In genomic region chr1:46717654-46718053, GRCh38 we compare ENCODE assay signal across 9 cellular contexts. TPM values are rescaled to one million over a fixed set of nuclear protein-coding genes. Genes with fewer than 3 reads are reported as not detected.
A peak's percentile ranks its signal among the peaks of the same experiment; 100 is the strongest.
DNase-seq lines count a peak whose midpoint lies in the region; ATAC-seq and TF ChIP-seq lines count a peak whose summit lies in the region.
"Had no signal": no experiment of that assay in that cellular context is flagged by ENCODE, and none has a peak within 500 bp of the region (broad histone marks: within the 10 kb centered on the region; RNA-seq: fewer than 3 reads in every experiment).

No MANE protein-coding gene starts in this region.

- TF ChIP-seq CTCF in fibroblast of mammary gland (conservative IDR thresholded peaks at IDR 0.05; ENCODE audit: control insufficient read depth, insufficient read depth, low read depth, low read length), result no peak

- H3K4me3 ChIP-seq in GM23248 (peak overlapping the region; percentile 87), SJSA1 (peak overlapping the region; percentile 97), fibroblast of mammary gland (ENCODE audit: control insufficient read depth, low read depth, low read length) (peak overlapping the region; percentile 71), skeletal muscle satellite cell (ENCODE audit: low read length) (peak overlapping the region; percentile 78)

- H3K27ac ChIP-seq in GM23248 (no peak overlapping the region), SJSA1 (no peak overlapping the region)

- in situ Hi-C loops in GM23248 (cut with MboI), result no loop called here

- H3K4me2 ChIP-seq in GM23248 (ENCODE audit: unreplicated experiment) (peak overlapping the region; percentile 87), skeletal muscle satellite cell (ENCODE audit: low read length) (peak overlapping the region; percentile 99)

- H3K9me3 ChIP-seq in GM23248 (ENCODE audit: low read depth) (no peaks in the 10 kb centered on the region), SJSA1 (replicated peaks) (no peaks in the 10 kb centered on the region), skeletal muscle satellite cell (replicated peaks; ENCODE audit: low read length) (no peaks in the 10 kb centered on the region)

- H3K79me2 ChIP-seq in GM23248 (ENCODE audit: insufficient read depth), result peaks cover 58% of the 10 kb centered on the region

- H3K36me3 ChIP-seq in GM23248 (ENCODE audit: low read depth) (peaks cover 19% of the 10 kb centered on the region), SJSA1 (peaks cover 54% of the 10 kb centered on the region), skeletal muscle satellite cell (ENCODE audit: insufficient read depth, low read length) (peaks cover 27% of the 10 kb centered on the region)

- H3K27me3 ChIP-seq in GM23248 (replicated peaks; ENCODE audit: insufficient read depth) (no peaks in the 10 kb centered on the region), SJSA1 (replicated peaks) (no peaks in the 10 kb centered on the region; the same call in 1 of the 2 replicates), skeletal muscle satellite cell (ENCODE audit: control insufficient read depth, insufficient read depth, low read length) (peaks cover 8% of the 10 kb centered on the region)

- H3K9ac ChIP-seq in GM23248 (peak overlapping the region; percentile 94), skeletal muscle satellite cell (ENCODE audit: low read depth, low read length) (peak overlapping the region; percentile 96)

- no peaks in the 10 kb centered on the region for H3K9me2 ChIP-seq in GM23248 (ENCODE audit: insufficient read depth)

- H3K4me1 ChIP-seq in GM23248 (ENCODE audit: insufficient read depth) (peaks cover 16% of the 10 kb centered on the region), SJSA1 (replicated peaks) (peaks cover 19% of the 10 kb centered on the region), skeletal muscle satellite cell (ENCODE audit: control insufficient read depth, insufficient read depth, low read length) (peaks cover 24% of the 10 kb centered on the region)

- H3F3A ChIP-seq in GM23248 (ENCODE audit: insufficient read depth), result no peaks in the 10 kb centered on the region

- no peak for ATAC-seq in HG03460 (IDR thresholded peaks at IDR 0.05; ENCODE audit: unreplicated experiment)
- ATAC-seq in GM21390 (IDR thresholded peaks at IDR 0.05; ENCODE audit: unreplicated experiment), result no peak

- WGBS in GM23248 (ENCODE audit: low coverage in 1 of 2, low lambda C conversion rate in 2 of 2, missing lambda C conversion rate in 2 of 2), 2 experiments, result 61 to 72% methylated on average over 9 of the region's 9 CpGs

- no peaks in the 10 kb centered on the region for H4K20me1 ChIP-seq in GM23248 (ENCODE audit: insufficient read depth)

- no peak overlapping the region for H2AFZ ChIP-seq in GM23248

- DNase-seq in GM23248 (peak; percentile 20), SJSA1 (ENCODE audit: low read depth in 1 of 2, low spot score in 2 of 2) (no peak), fibroblast of mammary gland (ENCODE audit: low read depth) (no peak), hepatic stellate cell (ENCODE audit: low spot score) (no peak), activated gamma-delta T cell (lab: John Stamatoyannopoulos, UW) (no peak)
- DNase-seq: activated CD4-positive, alpha-beta T cell treated with anti-CD3 and anti-CD28 coated beads for 1 hour had no signal

RNA-seq across cellular contexts. Expression of gene EFCAB14, which starts 1.3 kb away (rescaled TPM):
- 51.6 and 58.0 TPM in 2 replicates for total RNA-seq in GM23248 (2014; rRNA removed; shearing (Covaris generic))
- polyA plus RNA-seq in GM23248 (2016; fragmentation: Nextera tagmentation; extraction: Ambion mirVana), result 40.1 and 42.6 TPM in 2 replicates
- 65.3 and 98.7 TPM in 2 replicates for total RNA-seq in SJSA1 (2014; rRNA removed; shearing (Covaris generic))
- total RNA-seq in skeletal muscle satellite cell (2012; rRNA removed), result 47.9 and 49.4 TPM in 2 replicates

RNA-seq across cellular contexts. Expression of gene TEX38, which starts 46.0 kb away (rescaled TPM):
- total RNA-seq in GM23248 (2014; rRNA removed; shearing (Covaris generic)), result not detected in 2 replicates
- 0.34 TPM in 1 of 2 replicates, not detected in the other for polyA plus RNA-seq in GM23248 (2016; fragmentation: Nextera tagmentation; extraction: Ambion mirVana)
- total RNA-seq in SJSA1 (2014; rRNA removed; shearing (Covaris generic)), result not detected in 2 replicates
- not detected in 2 replicates for total RNA-seq in skeletal muscle satellite cell (2012; rRNA removed)

RNA-seq across cellular contexts. Expression of gene ATPAF1, which starts 49.5 kb away (rescaled TPM):
- total RNA-seq in GM23248 (2014; rRNA removed; shearing (Covaris generic)), result 61.3 and 66.3 TPM in 2 replicates
- 43.3 and 46.3 TPM in 2 replicates for polyA plus RNA-seq in GM23248 (2016; fragmentation: Nextera tagmentation; extraction: Ambion mirVana)
- 60.5 and 63.2 TPM in 2 replicates for total RNA-seq in SJSA1 (2014; rRNA removed; shearing (Covaris generic))
- 30.6 and 38.3 TPM in 2 replicates for total RNA-seq in skeletal muscle satellite cell (2012; rRNA removed)
